In genomic region chr3:125140011-125140813, GRCh38 we compare ENCODE assay signal across 11 cellular contexts.
DNase-seq lines count a peak whose midpoint lies in the region; ATAC-seq, FAIRE-seq and TF ChIP-seq lines count a peak whose summit lies in the region.
"Had no signal": no experiment of that assay in that cellular context is flagged by ENCODE, and none has a peak within 500 bp of the region (broad histone marks: within the 10 kb centered on the region; RNA-seq: fewer than 3 reads in every experiment).

No MANE protein-coding gene starts in this region.

- H3K36me3 Mint-ChIP-seq in effector memory CD8-positive, alpha-beta T cell (ENCODE audit: insufficient read depth) = peaks cover 10% of the 10 kb centered on the region
- no peaks in the 10 kb centered on the region for H3K36me3 Mint-ChIP-seq in natural killer cell

- DNase-seq in BJ (ENCODE audit: low read depth) (peak; percentile 50), LHCN-M2 (ENCODE audit: low read depth) (peak; percentile 74), natural killer cell (no peak), frontal cortex (ENCODE audit: low spot score in 2 of 2) (no peak), SKM-1 treated with dmso at 0.1 percent for 144 hours (lab: John Stamatoyannopoulos, UW; ENCODE audit: unreplicated experiment) (no peak), C1 segment of cervical spinal cord (lab: John Stamatoyannopoulos, UW) (no peak)
- no peak for DNase-seq in effector memory CD8-positive, alpha-beta T cell
- DNase-seq in stimulated activated CD4-positive, alpha-beta T cell treated with anti-CD3 and anti-CD28 coated beads, Interleukin-4, amount 100 ng/mL, for 24 hours = no peak
- DNase-seq: foreskin melanocyte had no signal

- no peak for FAIRE-seq in frontal cortex (lab: Jason Lieb, UNC)
- FAIRE-seq: D721Med had no signal

- CTCF ChIA-PET in BJ (lab: Yijun Ruan, JAX) = interaction anchor here (0.6 to 1.2 kb wide), 4 partner anchors 10 to 295 kb away, joined by 3 to 4 read pairs (median 3); no protein-coding TSS in a partner anchor

- H3K27ac Mint-ChIP-seq in effector memory CD8-positive, alpha-beta T cell = peak overlapping the region in 1 of 2 donors; percentile 91
- no peak overlapping the region for H3K27ac Mint-ChIP-seq in natural killer cell

- no peak for TF ChIP-seq CTCF in BJ (IDR thresholded peaks at IDR 0.05; ENCODE audit: insufficient read depth, low read depth, low read length)
- TF ChIP-seq CTCF in natural killer cell (IDR thresholded peaks at IDR 0.05) = no peak

- intact Hi-C loops in natural killer cell (cut with micrococcal nuclease) = loop anchor here (10.0 kb wide), 3 partner anchors 215 to 295 kb away; partner anchors contain the start of gene ZNF148

- POLR2A ChIA-PET in BJ (lab: Charles Lee) = interaction anchor here (0.6 kb wide), 1 partner anchor 25 kb away, joined by 4 read pairs; no protein-coding TSS in a partner anchor

- no peak overlapping the region for H3K4me3 ChIP-seq in BJ (ENCODE audit: low read depth, low read length)

- ATAC-seq in effector memory CD8-positive, alpha-beta T cell (replicated peaks) = no peak
- ATAC-seq in natural killer cell = no peak
- ATAC-seq: HCT116 had no signal

- no peaks in the 10 kb centered on the region for H3K36me3 ChIP-seq in BJ (ENCODE audit: control insufficient read depth, insufficient read depth, low read length)

- H3K4me3 Mint-ChIP-seq in effector memory CD8-positive, alpha-beta T cell = peak overlapping the region; percentile 25 to 85
- H3K4me3 Mint-ChIP-seq in natural killer cell = peak overlapping the region; percentile 86

- H3K4me1 Mint-ChIP-seq in effector memory CD8-positive, alpha-beta T cell (ENCODE audit: low read depth in 2 of 2) = peaks cover 22 to 31% of the 10 kb centered on the region in 2 donors
- peaks cover 49 to 70% of the 10 kb centered on the region in 2 donors for H3K4me1 Mint-ChIP-seq in natural killer cell

- H3K27me3 Mint-ChIP-seq in effector memory CD8-positive, alpha-beta T cell = no peaks in the 10 kb centered on the region
- no peaks in the 10 kb centered on the region for H3K27me3 Mint-ChIP-seq in natural killer cell (ENCODE audit: low read depth in 2 of 2)

- no peaks in the 10 kb centered on the region for H3K27me3 ChIP-seq in BJ (ENCODE audit: control insufficient read depth, insufficient read depth, low read length)

- H3K9me3 Mint-ChIP-seq in effector memory CD8-positive, alpha-beta T cell = no peaks in the 10 kb centered on the region
- H3K9me3 Mint-ChIP-seq in natural killer cell = no peaks in the 10 kb centered on the region

Comparison
In these comparisons a context has a peak if more than half of its experiments do, and no peak if none do; other contexts are left out.
1. DNase-seq: peak in BJ (single experiment) and LHCN-M2 (single experiment); none in effector memory CD8-positive, alpha-beta T cell (0 of 3), natural killer cell (single experiment), frontal cortex (0 of 2), SKM-1 treated with dmso at 0.1 percent for 144 hours (single experiment), stimulated activated CD4-positive, alpha-beta T cell treated with anti-CD3 and anti-CD28 coated beads, Interleukin-4, amount 100 ng/mL, for 24 hours (single experiment) and C1 segment of cervical spinal cord (0 of 14).